21 cellular contexts compared by ENCODE assay signal in the genomic region with DNA sequence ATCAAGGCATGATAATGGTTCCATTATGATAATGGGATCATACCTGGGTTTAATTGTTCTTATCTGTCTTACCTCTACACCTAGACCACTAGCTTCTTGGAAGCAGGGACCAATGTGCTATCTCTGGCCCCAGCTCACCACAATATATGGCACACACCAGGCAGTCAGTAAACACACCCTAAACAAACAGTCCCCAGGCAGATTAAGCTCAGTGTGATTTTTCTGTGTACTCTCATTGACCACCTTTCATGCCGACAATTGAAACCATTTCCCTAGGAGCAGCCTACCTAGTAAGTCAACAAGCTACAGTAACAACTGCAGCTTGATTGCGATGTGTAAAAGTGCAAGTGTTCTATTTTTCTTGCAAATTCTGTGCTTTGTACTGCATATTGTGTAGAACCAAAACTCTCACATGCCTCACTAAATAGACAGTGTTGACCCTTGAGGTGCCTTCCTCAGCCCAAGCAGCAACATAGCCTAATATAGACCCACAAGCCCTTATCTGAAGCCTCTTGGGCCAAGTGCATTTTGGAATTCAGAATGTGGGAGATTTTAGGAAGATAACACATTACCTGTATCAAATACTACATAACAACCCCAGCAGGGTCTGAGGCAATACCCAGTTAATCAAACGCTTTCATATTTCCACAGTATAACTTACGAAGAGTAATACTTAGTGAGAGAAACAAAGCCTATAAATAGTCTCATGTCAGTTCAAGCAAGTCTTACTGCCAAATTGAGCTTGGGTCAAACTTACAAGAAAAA. TPM values are rescaled to one million over a fixed set of nuclear protein-coding genes. Genes with fewer than 3 reads are reported as not detected.
A peak's percentile ranks its signal among the peaks of the same experiment; 100 is the strongest.
DNase-seq lines count a peak whose midpoint lies in the region; TF ChIP-seq lines count a peak whose summit lies in the region.
"Had no signal": no experiment of that assay in that cellular context is flagged by ENCODE, and none has a peak within 500 bp of the region (broad histone marks: within the 10 kb centered on the region; RNA-seq: fewer than 3 reads in every experiment).

No MANE protein-coding gene starts in this region.

- H3K18ac ChIP-seq in neuronal stem cell (ENCODE audit: low read length), result no peak overlapping the region

- H3K9me3 ChIP-seq in neuronal stem cell (replicated peaks in 1 of 2; ENCODE audit: control insufficient read depth in 2 of 2, insufficient read depth in 1 of 2, low read depth in 1 of 2, low read length in 2 of 2), result peaks cover 0 to 1% of the 10 kb centered on the region in 2 donors
- H3K9me3 ChIP-seq in Caco-2, result no peaks in the 10 kb centered on the region

- no peak overlapping the region for H2BK5ac ChIP-seq in neuronal stem cell (ENCODE audit: low read length)

- no peak overlapping the region for H3K4me3 Mint-ChIP-seq in Caco-2 (ENCODE audit: unreplicated experiment)
- H3K4me3 Mint-ChIP-seq: activated CD4-positive, alpha-beta memory T cell treated with anti-CD3 and anti-CD28 coated beads, Interleukin-2, amount 10 ng/mL, durations not matched to agents 7 days and 5 days; naive thymus-derived CD4-positive, alpha-beta T cell had no signal

- no peak overlapping the region for H2AK5ac ChIP-seq in neuronal stem cell (ENCODE audit: low read depth, low read length)

- H3K4me2 ChIP-seq in neuronal stem cell (ENCODE audit: insufficient read depth, low read length, poor library complexity, severe bottlenecking), result no peak overlapping the region
- H3K4me2 ChIP-seq: smooth muscle cell had no signal

- H3K27ac ChIP-seq in coronary artery (peak overlapping the region; percentile 29 to 76), neuronal stem cell (replicated peaks; ENCODE audit: low read length) (no peak overlapping the region)

- H2BK12ac ChIP-seq in neuronal stem cell (ENCODE audit: low read length), result no peak overlapping the region

- DNase-seq in NCI-H1092 (lab: John Stamatoyannopoulos, UW) (peak; percentile 27), NCI-H2081 treated with DMSO at 0.1 percent for 48 hours (lab: John Stamatoyannopoulos, UW) (peak; percentile 73), coronary artery (ENCODE audit: low spot score) (no peak), neuronal stem cell (ENCODE audit: low spot score) (no peak), NCI-H524 treated with DMSO at 0.1 percent for 48 hours (lab: John Stamatoyannopoulos, UW) (no peak), Caco-2 (no peak), mucosa of gallbladder (ENCODE audit: low spot score) (no peak)
- DNase-seq: ACHN; activated CD4-positive, alpha-beta memory T cell treated with anti-CD3 and anti-CD28 coated beads, Interleukin-2, amount 10 ng/mL, durations not matched to agents 7 days and 5 days; activated effector memory CD4-positive, alpha-beta T cell treated with Interleukin-2 at 50 U/mL for 16 hours; C1 segment of cervical spinal cord; effector CD8-positive, alpha-beta T cell; mesenchymal stem cell; naive thymus-derived CD4-positive, alpha-beta T cell; NCI-H1105 treated with DMSO at 0.1 percent for 48 hours; NCI-H2171 treated with DMSO at 0.1 percent for 48 hours; occipital lobe; PC-3; SIG-M5; stimulated activated CD4-positive, alpha-beta T cell treated with anti-CD3 and anti-CD28 coated beads, Interleukin-2, amount 100 ng/mL, for 24 hours had no signal

- H3K4me1 Mint-ChIP-seq in Caco-2 (ENCODE audit: low read depth, unreplicated experiment), result no peaks in the 10 kb centered on the region
- H3K4me1 Mint-ChIP-seq: activated CD4-positive, alpha-beta memory T cell treated with anti-CD3 and anti-CD28 coated beads, Interleukin-2, amount 10 ng/mL, durations not matched to agents 7 days and 5 days had no signal

- H4K91ac ChIP-seq in neuronal stem cell (ENCODE audit: low read depth, low read length, poor library complexity), result no peak overlapping the region

- H2BK120ac ChIP-seq in neuronal stem cell (ENCODE audit: low read depth, low read length), result no peak overlapping the region

- no peaks in the 10 kb centered on the region for H3K79me1 ChIP-seq in neuronal stem cell (ENCODE audit: low read depth, low read length)

- H3K36me3 ChIP-seq in neuronal stem cell (replicated peaks in 1 of 2; ENCODE audit: control insufficient read depth in 2 of 2, insufficient read depth in 2 of 2, low read length in 2 of 2) (no peaks in the 10 kb centered on the region), Caco-2 (ENCODE audit: control insufficient read depth, insufficient read depth, low read length) (no peaks in the 10 kb centered on the region)

- H3K27me3 ChIP-seq in neuronal stem cell (ENCODE audit: control insufficient read depth in 3 of 3, insufficient read depth in 3 of 3, low read depth in 1 of 3, low read length in 3 of 3), result no peaks in the 10 kb centered on the region
- no peaks in the 10 kb centered on the region for H3K27me3 ChIP-seq in Caco-2 (replicated peaks; ENCODE audit: control insufficient read depth, insufficient read depth, low read length)

- H3K4me3 ChIP-seq in coronary artery (peak overlapping the region; percentile 23), neuronal stem cell (ENCODE audit: low read length in 2 of 2) (no peak overlapping the region), Caco-2 (ENCODE audit: low read depth, low read length) (no peak overlapping the region)
- H3K4me3 ChIP-seq: smooth muscle cell had no signal

- no peaks in the 10 kb centered on the region for H3K27me3 Mint-ChIP-seq in Caco-2 (ENCODE audit: insufficient read depth, unreplicated experiment)
- H3K27me3 Mint-ChIP-seq: activated CD4-positive, alpha-beta memory T cell treated with anti-CD3 and anti-CD28 coated beads, Interleukin-2, amount 10 ng/mL, durations not matched to agents 7 days and 5 days; naive thymus-derived CD4-positive, alpha-beta T cell had no signal

- no peaks in the 10 kb centered on the region for H3K4me1 ChIP-seq in neuronal stem cell (ENCODE audit: control insufficient read depth in 2 of 2, insufficient read depth in 1 of 2, low read depth in 1 of 2, low read length in 2 of 2)
- H3K4me1 ChIP-seq in Caco-2, result no peaks in the 10 kb centered on the region

- H2AFZ ChIP-seq in neuronal stem cell (ENCODE audit: low read length), result no peak overlapping the region

- TF ChIP-seq CTCF in coronary artery (IDR thresholded peaks at IDR 0.05) (no peak), Caco-2 (IDR thresholded peaks at IDR 0.05; ENCODE audit: insufficient read depth in 1 of 2, low read depth in 1 of 2, low read length in 1 of 2, severe bottlenecking in 1 of 2, unreplicated experiment in 1 of 2) (no peak)

- H4K8ac ChIP-seq in neuronal stem cell (ENCODE audit: low read depth, low read length), result peak overlapping the region; percentile 68

- no peak overlapping the region for H3K4ac ChIP-seq in neuronal stem cell (ENCODE audit: low read length)

- no peak overlapping the region for H3K27ac Mint-ChIP-seq in Caco-2 (ENCODE audit: unreplicated experiment)
- H3K27ac Mint-ChIP-seq: activated CD4-positive, alpha-beta memory T cell treated with anti-CD3 and anti-CD28 coated beads, Interleukin-2, amount 10 ng/mL, durations not matched to agents 7 days and 5 days; naive thymus-derived CD4-positive, alpha-beta T cell had no signal

- no peak overlapping the region for H2BK15ac ChIP-seq in neuronal stem cell (ENCODE audit: low read length)

- H3K36me3 Mint-ChIP-seq in Caco-2 (ENCODE audit: insufficient read depth, unreplicated experiment), result no peaks in the 10 kb centered on the region

- CTCF ChIA-PET in Caco-2 (lab: Charles Lee), result no interaction called here

- intact Hi-C loops in Caco-2 (cut with micrococcal nuclease; ENCODE audit: unreplicated experiment), result no loop called here

- WGBS in neuronal stem cell (ENCODE audit: extremely low coverage in 2 of 2, insufficient read length in 2 of 2, insufficient replicate concordance in 1 of 2), 2 donors, result no CpG with 5 or more reads among the region's 4 CpGs

- H3K14ac ChIP-seq in neuronal stem cell (ENCODE audit: low read length), result no peak overlapping the region

- POLR2A ChIA-PET in Caco-2 (lab: Charles Lee), result no interaction called here

- no peak overlapping the region for H3K23ac ChIP-seq in neuronal stem cell (ENCODE audit: low read depth, low read length, poor library complexity)

- H3K9me3 Mint-ChIP-seq in Caco-2 (ENCODE audit: unreplicated experiment), result no peaks in the 10 kb centered on the region
- H3K9me3 Mint-ChIP-seq: activated CD4-positive, alpha-beta memory T cell treated with anti-CD3 and anti-CD28 coated beads, Interleukin-2, amount 10 ng/mL, durations not matched to agents 7 days and 5 days; naive thymus-derived CD4-positive, alpha-beta T cell had no signal

- BruUV-seq in Caco-2 (replicated peaks; lab: Mats Ljungman, UMichigan), result no TSS peak

- no peak overlapping the region for H3K9ac ChIP-seq in neuronal stem cell (ENCODE audit: low read depth, low read length, poor library complexity)

RNA-seq across cellular contexts. Expression of gene INPP5B, which starts 32.0 kb away (rescaled TPM):
- polyA plus RNA-seq in neuronal stem cell (2013, experiment 1 of 2), result 9.2 TPM
- polyA plus RNA-seq in neuronal stem cell (2013, experiment 2 of 2), result 9.3 TPM
- total RNA-seq in Caco-2 (2022) (15.8 and 18.8 TPM in 2 replicates), mucosa of gallbladder (25.8 TPM)

RNA-seq across cellular contexts. Expression of gene MTF1, which starts 55.5 kb away (rescaled TPM):
- 4.5 TPM for polyA plus RNA-seq in neuronal stem cell (2013, experiment 1 of 2)
- 4.8 TPM for polyA plus RNA-seq in neuronal stem cell (2013, experiment 2 of 2)
- 6.4 and 8.4 TPM in 2 replicates for total RNA-seq in Caco-2 (2022)
- 18.6 TPM for total RNA-seq in mucosa of gallbladder

Comparison
In these comparisons a context has a peak if more than half of its experiments do, and no peak if none do; other contexts are left out.
1. DNase-seq: peak in NCI-H1092 (single experiment) and NCI-H2081 treated with DMSO at 0.1 percent for 48 hours (single experiment); none in coronary artery (single experiment), neuronal stem cell (single experiment), NCI-H524 treated with DMSO at 0.1 percent for 48 hours (single experiment), Caco-2 (0 of 2) and mucosa of gallbladder (single experiment).